13 cellular contexts compared by ENCODE assay signal in the genomic region with DNA sequence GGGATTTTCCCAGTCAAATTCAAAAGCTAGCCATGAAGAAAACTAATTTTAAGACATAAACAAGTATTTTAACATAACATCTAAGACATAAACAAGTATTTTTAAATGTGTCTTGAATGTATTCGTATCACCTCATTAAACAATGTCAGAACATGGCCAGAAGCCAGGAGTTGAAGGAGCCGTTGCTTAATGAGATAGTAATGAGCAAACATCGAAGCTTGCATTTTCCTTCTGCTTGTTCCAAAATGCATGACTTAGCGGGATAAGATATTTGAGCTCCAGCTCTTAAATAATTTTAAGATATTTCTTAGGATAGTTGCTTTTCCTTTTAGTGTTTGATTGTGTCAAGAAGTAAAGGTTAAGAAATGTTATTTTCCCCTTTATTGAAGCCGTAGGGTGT. TPM values are rescaled to one million over a fixed set of nuclear protein-coding genes. Genes with fewer than 3 reads are reported as not detected.
"Had no signal": no experiment of that assay in that cellular context is flagged by ENCODE, and none has a peak within 500 bp of the region (broad histone marks: within the 10 kb centered on the region; RNA-seq: fewer than 3 reads in every experiment).

No MANE protein-coding gene starts in this region.

- DNase-seq: activated CD4-positive, alpha-beta T cell treated with anti-CD3 and anti-CD28 coated beads, Interleukin-2, amount 10 ng/mL, durations not matched to agents 24 days and 14 days; activated CD4-positive, CD25-positive, alpha-beta regulatory T cell; activated CD8-positive, alpha-beta T cell treated with anti-CD3 and anti-CD28 coated beads for 36 hours; activated naive CD4-positive, alpha-beta T cell treated with anti-CD3 and anti-CD28 coated beads, Interleukin-2, amount 50 U/mL, for 16 hours; activated T-cell treated with anti-CD3 and anti-CD28 coated beads, Interleukin-2, amount 50 U/mL, for 1 hour; heart right ventricle; left lung; mammary epithelial cell; midbrain; retina; stimulated activated CD4-positive, alpha-beta T cell treated with anti-CD3 and anti-CD28 coated beads, Interleukin-2, amount 100 ng/mL, for 24 hours; stimulated activated naive CD4-positive, alpha-beta T cell treated with Interleukin-2 at 50 U/mL for 16 hours; thyroid gland had no signal

RNA-seq across cellular contexts. Expression of a gene that starts 4.2 kb away (rescaled TPM):
- total RNA-seq: activated CD4-positive, alpha-beta T cell treated with anti-CD3 and anti-CD28 coated beads, Interleukin-2, amount 10 ng/mL, durations not matched to agents 24 days and 14 days; activated CD8-positive, alpha-beta T cell treated with anti-CD3 and anti-CD28 coated beads for 36 hours had no signal
